In the genomic region with DNA sequence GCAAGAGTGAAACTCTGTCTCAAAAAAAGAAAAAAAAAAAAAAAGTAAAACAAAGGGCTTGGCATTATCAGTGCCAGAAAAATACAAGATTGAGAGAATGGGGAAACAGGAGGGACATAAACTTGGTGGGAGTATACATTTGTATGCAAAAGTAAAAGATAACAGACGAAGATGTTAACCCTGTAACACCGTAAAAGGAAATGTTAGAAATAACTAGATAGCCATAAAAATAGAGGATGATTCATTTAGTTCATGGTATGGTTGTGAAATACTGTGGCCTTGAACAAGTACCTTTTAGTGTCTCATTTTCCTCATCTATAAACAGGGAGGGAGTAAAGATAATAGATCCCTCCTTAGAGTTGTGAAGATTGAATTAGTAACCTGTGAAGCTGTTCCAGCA, we compare ENCODE assay signal across 8 cellular contexts. TPM values are rescaled to one million over a fixed set of nuclear protein-coding genes. Genes with fewer than 3 reads are reported as not detected.
DNase-seq lines count a peak whose midpoint lies in the region; ATAC-seq, FAIRE-seq and TF ChIP-seq lines count a peak whose summit lies in the region.
"Had no signal": no experiment of that assay in that cellular context is flagged by ENCODE, and none has a peak within 500 bp of the region (broad histone marks: within the 10 kb centered on the region; RNA-seq: fewer than 3 reads in every experiment).

No MANE protein-coding gene starts in this region.

- peak; percentile 66 for FAIRE-seq in GM12891 (lab: Jason Lieb, UNC)

- H3K36me3 ChIP-seq in mammary epithelial cell (ENCODE audit: insufficient read depth, low read length), result peaks cover 4% of the 10 kb centered on the region
- H3K36me3 ChIP-seq in upper lobe of left lung, result peaks cover 0 to 23% (median 6%) of the 10 kb centered on the region in 4 donors

- H3K9me3 ChIP-seq in mammary epithelial cell (replicated peaks; ENCODE audit: insufficient read depth, low read length) (no peaks in the 10 kb centered on the region), upper lobe of left lung (no peaks in the 10 kb centered on the region)

- H3K4me3 ChIP-seq in mammary epithelial cell (replicated peaks in 1 of 3; ENCODE audit: insufficient read depth in 1 of 3, low read depth in 2 of 3, low read length in 3 of 3), result no peak overlapping the region
- no peak overlapping the region for H3K4me3 ChIP-seq in skeletal muscle cell (ENCODE audit: low read depth, low read length)
- H3K4me3 ChIP-seq in upper lobe of left lung, result no peak overlapping the region

- H4K20me1 ChIP-seq in mammary epithelial cell (ENCODE audit: insufficient read depth, low read length), result no peaks in the 10 kb centered on the region

- H3K27me3 ChIP-seq in mammary epithelial cell (ENCODE audit: insufficient read depth, low read length) (no peaks in the 10 kb centered on the region), upper lobe of left lung (no peaks in the 10 kb centered on the region)

- 28% methylated on average over 2 of the region's 2 CpGs for WGBS in mammary epithelial cell (ENCODE audit: low coverage, missing lambda C conversion rate)
- WGBS in upper lobe of left lung, 2 donors, result 45 to 66% methylated on average over 2 of the region's 2 CpGs

- ATAC-seq in HG03196 (IDR thresholded peaks at IDR 0.05; ENCODE audit: unreplicated experiment), result no peak
- ATAC-seq in GM21529 (IDR thresholded peaks at IDR 0.05; ENCODE audit: unreplicated experiment), result no peak
- no peak for ATAC-seq in upper lobe of left lung (ENCODE audit: low FRiP score in 2 of 2)

- intact Hi-C loops in mammary epithelial cell (cut with micrococcal nuclease), result no loop called here

- peaks cover 96% of the 10 kb centered on the region for H3K79me2 ChIP-seq in mammary epithelial cell (ENCODE audit: insufficient read depth, low read length)

- no peak overlapping the region for H3K9ac ChIP-seq in mammary epithelial cell (ENCODE audit: insufficient read depth, low read length)

- TF ChIP-seq EP300 in upper lobe of left lung (IDR thresholded peaks at IDR 0.05), result no peak

- peak overlapping the region; percentile 37 for H3K4me2 ChIP-seq in mammary epithelial cell (ENCODE audit: insufficient read depth, low read depth, low read length)

- no peak overlapping the region for H3K27ac ChIP-seq in mammary epithelial cell (ENCODE audit: insufficient read depth, low read depth, low read length)
- peak overlapping the region in 1 of 4 donors; percentile 23 for H3K27ac ChIP-seq in upper lobe of left lung

- H2AFZ ChIP-seq in mammary epithelial cell (ENCODE audit: low read depth, low read length), result no peak overlapping the region

- BruUV-seq in mammary epithelial cell (replicated peaks; lab: Mats Ljungman, UMichigan), result no TSS peak

- TF ChIP-seq CTCF in mammary epithelial cell (conservative IDR thresholded peaks at IDR 0.05 in 1 of 2, IDR thresholded peaks at IDR 0.05 in 1 of 2; ENCODE audit: extremely low read depth in 1 of 2, insufficient read depth in 1 of 2, low read depth in 1 of 2, low read length in 2 of 2) (no peak), upper lobe of left lung (IDR thresholded peaks at IDR 0.05) (no peak)

- H3K4me1 ChIP-seq in mammary epithelial cell (ENCODE audit: insufficient read depth, low read length) (peaks cover 50% of the 10 kb centered on the region), upper lobe of left lung (peaks cover 22 to 56% (median 28%) of the 10 kb centered on the region in 4 donors)

- TF ChIP-seq POLR2A in GM12891 (IDR thresholded peaks at IDR 0.05; ENCODE audit: low read depth, low read length) (no peak), upper lobe of left lung (IDR thresholded peaks at IDR 0.05) (no peak)

- DNase-seq in GM12891 (ENCODE audit: insufficient read length, low spot score) (no peak), M059J (ENCODE audit: low read depth) (peak; percentile 69), mammary epithelial cell (peak; percentile 74), skeletal muscle cell (ENCODE audit: low read depth) (peak; percentile 60), upper lobe of left lung (no peak)
- DNase-seq: activated effector memory CD4-positive, alpha-beta T cell treated with Interleukin-2 at 50 U/mL for 16 hours had no signal

- dilution Hi-C loops in mammary epithelial cell (cut with HindIII; ENCODE audit: low sequenced_read_pairs), result no loop called here

- in situ Hi-C loops in mammary epithelial cell (cut with MboI; ENCODE audit: low sequenced_read_pairs in 2 of 2), result no loop called here

- CTCF ChIA-PET in mammary epithelial cell (lab: Charles Lee; ENCODE audit: low non-redundant PET), result no interaction called here

TF ChIP-seq in GM12891, 5 proteins besides CTCF, POLR2A, EP300 and RAD21:
- TF ChIP-seq SPI1 (IDR thresholded peaks at IDR 0.05; ENCODE audit: low read depth, low read length) (no peak), TAF1 (IDR thresholded peaks at IDR 0.05; ENCODE audit: low read depth, low read length) (no peak), POLR2AphosphoS5 (IDR thresholded peaks at IDR 0.05; ENCODE audit: low read depth, low read length) (no peak), PAX5 (IDR thresholded peaks at IDR 0.05; ENCODE audit: insufficient read depth, low read length, severe bottlenecking) (no peak), POU2F2 (IDR thresholded peaks at IDR 0.05; ENCODE audit: low read depth, low read length) (no peak)
TF ChIP-seq in GM12891: peak in this region for 0.

RNA-seq across cellular contexts. Expression of gene ATP2A2, which starts 33.3 kb away (rescaled TPM):
- polyA plus RNA-seq in GM12891 (2012; ENCODE audit: low read depth, missing spikeins), result 60.1 TPM
- 86.9 and 140 TPM in 2 replicates for total RNA-seq in M059J (2014; rRNA removed; shearing (Covaris generic))
- total RNA-seq in mammary epithelial cell (100 to 1,000 TPM; 311 to 337 TPM), upper lobe of left lung (100 to 1,000 TPM in 5 of 6 donors, 10 to 100 TPM in 1; 91.7 to 166 (median 142) TPM)
- polyA plus RNA-seq in mammary epithelial cell, result 156 TPM
- 444 TPM for polyA minus RNA-seq in mammary epithelial cell

Comparison
In these comparisons a context has a peak if more than half of its experiments do, and no peak if none do; other contexts are left out.
1. DNase-seq: peak in M059J (single experiment), mammary epithelial cell (single experiment) and skeletal muscle cell (single experiment); none in GM12891 (single experiment) and upper lobe of left lung (0 of 2).